ENCODE assay signal across 2 cellular contexts in the genomic region with DNA sequence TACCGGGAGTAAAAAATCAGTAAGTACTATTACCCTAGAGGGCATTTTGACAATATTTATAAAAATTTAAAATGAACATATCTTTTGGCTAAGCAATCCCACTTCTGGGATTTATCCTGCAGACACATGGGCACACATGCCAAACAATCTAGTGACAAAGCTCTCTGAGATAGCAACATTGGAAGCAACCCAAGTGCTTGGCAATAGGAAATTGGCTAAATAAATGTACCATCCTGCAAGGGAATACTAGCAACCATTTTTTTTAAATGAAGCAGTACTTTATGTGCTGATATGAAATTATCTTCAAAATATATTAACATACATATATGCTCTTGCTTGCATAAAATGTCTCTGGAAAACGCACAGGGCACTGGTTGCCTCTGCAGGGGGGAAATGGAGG.
TF ChIP-seq lines count a peak whose summit lies in the region.

No MANE protein-coding gene starts in this region.

TF ChIP-seq in liver, 16 proteins besides CTCF, POLR2A, EP300 and RAD21 (continued from another document):
- TF ChIP-seq RXRA (IDR thresholded peaks at IDR 0.05): peak in 1 of 2 donors; percentile 12
- TF ChIP-seq HNF4A (conservative IDR thresholded peaks at IDR 0.05): peak in 1 of 2 donors; percentile 13
- TF ChIP-seq YY1 (IDR thresholded peaks at IDR 0.05): peak; percentile 57

TF ChIP-seq in HepG2, 621 proteins besides CTCF, POLR2A, EP300 and RAD21 (continued from another document):
- TF ChIP-seq, protein P1, sequence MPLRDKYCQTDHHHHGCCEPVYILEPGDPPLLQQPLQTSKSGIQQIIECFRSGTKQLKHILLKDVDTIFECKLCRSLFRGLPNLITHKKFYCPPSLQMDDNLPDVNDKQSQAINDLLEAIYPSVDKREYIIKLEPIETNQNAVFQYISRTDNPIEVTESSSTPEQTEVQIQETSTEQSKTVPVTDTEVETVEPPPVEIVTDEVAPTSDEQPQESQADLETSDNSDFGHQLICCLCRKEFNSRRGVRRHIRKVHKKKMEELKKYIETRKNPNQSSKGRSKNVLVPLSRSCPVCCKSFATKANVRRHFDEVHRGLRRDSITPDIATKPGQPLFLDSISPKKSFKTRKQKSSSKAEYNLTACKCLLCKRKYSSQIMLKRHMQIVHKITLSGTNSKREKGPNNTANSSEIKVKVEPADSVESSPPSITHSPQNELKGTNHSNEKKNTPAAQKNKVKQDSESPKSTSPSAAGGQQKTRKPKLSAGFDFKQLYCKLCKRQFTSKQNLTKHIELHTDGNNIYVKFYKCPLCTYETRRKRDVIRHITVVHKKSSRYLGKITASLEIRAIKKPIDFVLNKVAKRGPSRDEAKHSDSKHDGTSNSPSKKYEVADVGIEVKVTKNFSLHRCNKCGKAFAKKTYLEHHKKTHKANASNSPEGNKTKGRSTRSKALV (CRISPR knock-in tag; IDR thresholded peaks at IDR 0.05): no peak
- TF ChIP-seq ARNT2 (CRISPR knock-in tag; IDR thresholded peaks at IDR 0.05; ENCODE audit: low read depth): no peak
- TF ChIP-seq ZNF264 (CRISPR knock-in tag; IDR thresholded peaks at IDR 0.05): no peak
- TF ChIP-seq RBM39 (IDR thresholded peaks at IDR 0.05; ENCODE audit: low read depth, low read length, poor library complexity, severe bottlenecking): no peak
- no peak for TF ChIP-seq NKX3-1 (CRISPR knock-in tag; IDR thresholded peaks at IDR 0.05)
- TF ChIP-seq, protein P2, sequence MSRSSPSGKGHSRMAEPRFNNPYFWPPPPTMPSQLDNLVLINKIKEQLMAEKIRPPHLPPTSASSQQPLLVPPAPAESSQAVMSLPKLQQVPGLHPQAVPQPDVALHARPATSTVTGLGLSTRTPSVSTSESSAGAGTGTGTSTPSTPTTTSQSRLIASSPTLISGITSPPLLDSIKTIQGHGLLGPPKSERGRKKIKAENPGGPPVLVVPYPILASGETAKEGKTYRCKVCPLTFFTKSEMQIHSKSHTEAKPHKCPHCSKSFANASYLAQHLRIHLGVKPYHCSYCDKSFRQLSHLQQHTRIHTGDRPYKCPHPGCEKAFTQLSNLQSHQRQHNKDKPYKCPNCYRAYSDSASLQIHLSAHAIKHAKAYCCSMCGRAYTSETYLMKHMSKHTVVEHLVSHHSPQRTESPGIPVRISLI (CRISPR knock-in tag; IDR thresholded peaks at IDR 0.05; ENCODE audit: borderline replicate concordance): no peak
- TF ChIP-seq, protein P3, sequence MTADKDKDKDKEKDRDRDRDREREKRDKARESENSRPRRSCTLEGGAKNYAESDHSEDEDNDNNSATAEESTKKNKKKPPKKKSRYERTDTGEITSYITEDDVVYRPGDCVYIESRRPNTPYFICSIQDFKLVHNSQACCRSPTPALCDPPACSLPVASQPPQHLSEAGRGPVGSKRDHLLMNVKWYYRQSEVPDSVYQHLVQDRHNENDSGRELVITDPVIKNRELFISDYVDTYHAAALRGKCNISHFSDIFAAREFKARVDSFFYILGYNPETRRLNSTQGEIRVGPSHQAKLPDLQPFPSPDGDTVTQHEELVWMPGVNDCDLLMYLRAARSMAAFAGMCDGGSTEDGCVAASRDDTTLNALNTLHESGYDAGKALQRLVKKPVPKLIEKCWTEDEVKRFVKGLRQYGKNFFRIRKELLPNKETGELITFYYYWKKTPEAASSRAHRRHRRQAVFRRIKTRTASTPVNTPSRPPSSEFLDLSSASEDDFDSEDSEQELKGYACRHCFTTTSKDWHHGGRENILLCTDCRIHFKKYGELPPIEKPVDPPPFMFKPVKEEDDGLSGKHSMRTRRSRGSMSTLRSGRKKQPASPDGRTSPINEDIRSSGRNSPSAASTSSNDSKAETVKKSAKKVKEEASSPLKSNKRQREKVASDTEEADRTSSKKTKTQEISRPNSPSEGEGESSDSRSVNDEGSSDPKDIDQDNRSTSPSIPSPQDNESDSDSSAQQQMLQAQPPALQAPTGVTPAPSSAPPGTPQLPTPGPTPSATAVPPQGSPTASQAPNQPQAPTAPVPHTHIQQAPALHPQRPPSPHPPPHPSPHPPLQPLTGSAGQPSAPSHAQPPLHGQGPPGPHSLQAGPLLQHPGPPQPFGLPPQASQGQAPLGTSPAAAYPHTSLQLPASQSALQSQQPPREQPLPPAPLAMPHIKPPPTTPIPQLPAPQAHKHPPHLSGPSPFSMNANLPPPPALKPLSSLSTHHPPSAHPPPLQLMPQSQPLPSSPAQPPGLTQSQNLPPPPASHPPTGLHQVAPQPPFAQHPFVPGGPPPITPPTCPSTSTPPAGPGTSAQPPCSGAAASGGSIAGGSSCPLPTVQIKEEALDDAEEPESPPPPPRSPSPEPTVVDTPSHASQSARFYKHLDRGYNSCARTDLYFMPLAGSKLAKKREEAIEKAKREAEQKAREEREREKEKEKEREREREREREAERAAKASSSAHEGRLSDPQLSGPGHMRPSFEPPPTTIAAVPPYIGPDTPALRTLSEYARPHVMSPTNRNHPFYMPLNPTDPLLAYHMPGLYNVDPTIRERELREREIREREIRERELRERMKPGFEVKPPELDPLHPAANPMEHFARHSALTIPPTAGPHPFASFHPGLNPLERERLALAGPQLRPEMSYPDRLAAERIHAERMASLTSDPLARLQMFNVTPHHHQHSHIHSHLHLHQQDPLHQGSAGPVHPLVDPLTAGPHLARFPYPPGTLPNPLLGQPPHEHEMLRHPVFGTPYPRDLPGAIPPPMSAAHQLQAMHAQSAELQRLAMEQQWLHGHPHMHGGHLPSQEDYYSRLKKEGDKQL (CRISPR knock-in tag; IDR thresholded peaks at IDR 0.05; ENCODE audit: low read depth): no peak
- TF ChIP-seq, protein P4, sequence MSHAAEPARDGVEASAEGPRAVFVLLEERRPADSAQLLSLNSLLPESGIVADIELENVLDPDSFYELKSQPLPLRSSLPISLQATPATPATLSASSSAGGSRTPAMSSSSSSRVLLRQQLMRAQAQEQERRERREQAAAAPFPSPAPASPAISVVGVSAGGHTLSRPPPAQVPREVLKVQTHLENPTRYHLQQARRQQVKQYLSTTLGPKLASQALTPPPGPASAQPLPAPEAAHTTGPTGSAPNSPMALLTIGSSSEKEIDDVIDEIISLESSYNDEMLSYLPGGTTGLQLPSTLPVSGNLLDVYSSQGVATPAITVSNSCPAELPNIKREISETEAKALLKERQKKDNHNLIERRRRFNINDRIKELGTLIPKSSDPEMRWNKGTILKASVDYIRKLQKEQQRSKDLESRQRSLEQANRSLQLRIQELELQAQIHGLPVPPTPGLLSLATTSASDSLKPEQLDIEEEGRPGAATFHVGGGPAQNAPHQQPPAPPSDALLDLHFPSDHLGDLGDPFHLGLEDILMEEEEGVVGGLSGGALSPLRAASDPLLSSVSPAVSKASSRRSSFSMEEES (CRISPR knock-in tag; IDR thresholded peaks at IDR 0.05): no peak
- no peak for TF ChIP-seq SETDB1 (CRISPR knock-in tag; IDR thresholded peaks at IDR 0.05; ENCODE audit: borderline replicate concordance)
- TF ChIP-seq FOXJ3 (CRISPR knock-in tag; IDR thresholded peaks at IDR 0.05; ENCODE audit: borderline replicate concordance): no peak
- no peak for TF ChIP-seq GFI1 (CRISPR knock-in tag; IDR thresholded peaks at IDR 0.05; ENCODE audit: borderline replicate concordance)
- TF ChIP-seq, protein P5, sequence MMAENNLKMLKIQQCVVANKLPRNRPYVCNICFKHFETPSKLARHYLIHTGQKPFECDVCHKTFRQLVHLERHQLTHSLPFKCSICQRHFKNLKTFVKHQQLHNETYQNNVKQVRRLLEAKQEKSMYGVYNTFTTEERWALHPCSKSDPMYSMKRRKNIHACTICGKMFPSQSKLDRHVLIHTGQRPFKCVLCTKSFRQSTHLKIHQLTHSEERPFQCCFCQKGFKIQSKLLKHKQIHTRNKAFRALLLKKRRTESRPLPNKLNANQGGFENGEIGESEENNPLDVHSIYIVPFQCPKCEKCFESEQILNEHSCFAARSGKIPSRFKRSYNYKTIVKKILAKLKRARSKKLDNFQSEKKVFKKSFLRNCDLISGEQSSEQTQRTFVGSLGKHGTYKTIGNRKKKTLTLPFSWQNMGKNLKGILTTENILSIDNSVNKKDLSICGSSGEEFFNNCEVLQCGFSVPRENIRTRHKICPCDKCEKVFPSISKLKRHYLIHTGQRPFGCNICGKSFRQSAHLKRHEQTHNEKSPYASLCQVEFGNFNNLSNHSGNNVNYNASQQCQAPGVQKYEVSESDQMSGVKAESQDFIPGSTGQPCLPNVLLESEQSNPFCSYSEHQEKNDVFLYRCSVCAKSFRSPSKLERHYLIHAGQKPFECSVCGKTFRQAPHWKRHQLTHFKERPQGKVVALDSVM (CRISPR knock-in tag; IDR thresholded peaks at IDR 0.05): no peak
- no peak for TF ChIP-seq ZNF343 (CRISPR knock-in tag; IDR thresholded peaks at IDR 0.05)
- no peak for TF ChIP-seq TOPORS (CRISPR knock-in tag; IDR thresholded peaks at IDR 0.05)
- no peak for TF ChIP-seq ZNF703 (CRISPR knock-in tag; IDR thresholded peaks at IDR 0.05; ENCODE audit: borderline replicate concordance)
- TF ChIP-seq REL (CRISPR knock-in tag; conservative IDR thresholded peaks at IDR 0.05): no peak
- TF ChIP-seq, protein P6, sequence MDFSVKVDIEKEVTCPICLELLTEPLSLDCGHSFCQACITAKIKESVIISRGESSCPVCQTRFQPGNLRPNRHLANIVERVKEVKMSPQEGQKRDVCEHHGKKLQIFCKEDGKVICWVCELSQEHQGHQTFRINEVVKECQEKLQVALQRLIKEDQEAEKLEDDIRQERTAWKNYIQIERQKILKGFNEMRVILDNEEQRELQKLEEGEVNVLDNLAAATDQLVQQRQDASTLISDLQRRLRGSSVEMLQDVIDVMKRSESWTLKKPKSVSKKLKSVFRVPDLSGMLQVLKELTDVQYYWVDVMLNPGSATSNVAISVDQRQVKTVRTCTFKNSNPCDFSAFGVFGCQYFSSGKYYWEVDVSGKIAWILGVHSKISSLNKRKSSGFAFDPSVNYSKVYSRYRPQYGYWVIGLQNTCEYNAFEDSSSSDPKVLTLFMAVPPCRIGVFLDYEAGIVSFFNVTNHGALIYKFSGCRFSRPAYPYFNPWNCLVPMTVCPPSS (IDR thresholded peaks at IDR 0.05): no peak
- no peak for TF ChIP-seq MATR3 (CRISPR knock-in tag; IDR thresholded peaks at IDR 0.05)
